Comparison of ENCODE assay signal across 8 cellular contexts in genomic region chr12:21837847-21838246, GRCh38.
"Had no signal": no experiment of that assay in that cellular context is flagged by ENCODE, and none has a peak within 500 bp of the region (broad histone marks: within the 10 kb centered on the region; RNA-seq: fewer than 3 reads in every experiment).

No MANE protein-coding gene starts in this region.

- FAIRE-seq: H54 had no signal

- H3K4me3 ChIP-seq: GM23248 had no signal

- H3K27ac ChIP-seq: GM23248, HL-60 had no signal

- H2AFZ ChIP-seq: GM23248 had no signal

- DNase-seq: GM23248, GOT3, H9, HCEC 1CT, HFFc6, KG1 had no signal

- H3K9ac ChIP-seq: GM23248 had no signal
